In the genomic region with DNA sequence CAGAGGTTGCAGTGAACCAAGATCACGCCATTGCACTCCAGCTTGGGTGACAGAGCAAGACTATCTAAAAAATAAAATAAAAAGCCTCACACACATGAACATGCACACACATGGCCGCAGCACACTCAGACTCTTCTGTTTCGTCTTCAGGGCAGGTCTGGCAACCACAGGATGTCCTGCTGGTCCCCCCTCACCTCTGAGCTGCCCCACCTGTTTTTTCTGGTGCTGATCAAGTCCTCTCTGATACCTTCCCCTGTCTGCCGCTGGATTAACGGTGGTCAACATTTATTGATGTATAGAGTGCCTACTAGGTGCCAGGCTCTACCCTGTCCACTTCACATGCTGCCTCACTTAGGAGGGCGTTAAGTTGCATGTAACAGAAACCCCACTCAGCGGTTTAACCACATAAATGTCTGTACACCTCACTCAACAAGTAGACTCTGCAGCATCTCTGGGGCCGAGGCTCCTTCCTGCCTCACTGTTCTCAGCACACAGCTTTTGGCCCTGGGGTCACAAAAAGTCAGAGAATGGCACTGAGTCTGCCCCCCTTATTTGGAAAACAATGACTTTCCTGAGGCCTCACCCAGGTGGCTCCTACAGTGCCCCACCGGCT, we compare ENCODE assay signal across 13 cellular contexts. TPM values are rescaled to one million over a fixed set of nuclear protein-coding genes. Genes with fewer than 3 reads are reported as not detected.
A peak's percentile ranks its signal among the peaks of the same experiment; 100 is the strongest.
DNase-seq lines count a peak whose midpoint lies in the region; TF ChIP-seq lines count a peak whose summit lies in the region.
"Had no signal": no experiment of that assay in that cellular context is flagged by ENCODE, and none has a peak within 500 bp of the region (broad histone marks: within the 10 kb centered on the region; RNA-seq: fewer than 3 reads in every experiment).

No MANE protein-coding gene starts in this region.

- H2AFZ ChIP-seq in Loucy (ENCODE audit: low read length) (peak overlapping the region; percentile 76), neural progenitor cell (replicated peaks) (peak overlapping the region; percentile 15)

- peak overlapping the region; percentile 70 to 88 (median 83) for H3K4me3 Mint-ChIP-seq in CD8-positive, alpha-beta memory T cell
- peak overlapping the region; percentile 60 for H3K4me3 Mint-ChIP-seq in activated T-helper 1 cell treated with anti-CD3 and anti-CD28 coated beads, Interleukin-12 subunit alpha, Interleukin-12 subunit beta, Interleukin-2, Interleukin-4 antibody, amounts not matched to agents 30 ng/mL and 10 ng/mL and 1 ng/mL, durations not matched to agents 14 hours and 24 hours and 36 hours
- H3K4me3 Mint-ChIP-seq in neural progenitor cell, result no peak overlapping the region
- H3K4me3 Mint-ChIP-seq: activated B cell treated with CpG ODN at 0.5 μM for 24 hours had no signal

- no peaks in the 10 kb centered on the region for H4K20me1 ChIP-seq in Loucy (ENCODE audit: insufficient read depth, low read length, poor library complexity, severe bottlenecking)
- H4K20me1 ChIP-seq in neural progenitor cell (ENCODE audit: low read depth), result no peaks in the 10 kb centered on the region

- H3K27me3 ChIP-seq in CD8-positive, alpha-beta memory T cell (ENCODE audit: insufficient read depth, low read length, poor library complexity, severe bottlenecking), result no peaks in the 10 kb centered on the region
- H3K27me3 ChIP-seq in Loucy (ENCODE audit: insufficient read depth, low read length, poor library complexity, severe bottlenecking) (no peaks in the 10 kb centered on the region), neural progenitor cell (no peaks in the 10 kb centered on the region)

- TF ChIP-seq CTCF in Loucy (conservative IDR thresholded peaks at IDR 0.05; ENCODE audit: low read length) (no peak), neural progenitor cell (IDR thresholded peaks at IDR 0.05) (no peak)

- H3K4me1 ChIP-seq in CD8-positive, alpha-beta memory T cell (ENCODE audit: insufficient read depth, low read length), result peaks cover 78% of the 10 kb centered on the region
- H3K4me1 ChIP-seq in Loucy (ENCODE audit: insufficient read depth, low read length, poor library complexity, severe bottlenecking) (peaks cover 60% of the 10 kb centered on the region), neural progenitor cell (peaks cover 4% of the 10 kb centered on the region)

- H3K36me3 Mint-ChIP-seq in CD8-positive, alpha-beta memory T cell, result peaks cover 0 to 8% (median 0%) of the 10 kb centered on the region in 3 donors
- peaks cover 6% of the 10 kb centered on the region for H3K36me3 Mint-ChIP-seq in activated T-helper 1 cell treated with anti-CD3 and anti-CD28 coated beads, Interleukin-12 subunit alpha, Interleukin-12 subunit beta, Interleukin-2, Interleukin-4 antibody, amounts not matched to agents 30 ng/mL and 10 ng/mL and 1 ng/mL, durations not matched to agents 14 hours and 24 hours and 36 hours (ENCODE audit: low read depth)
- H3K36me3 Mint-ChIP-seq in neural progenitor cell, result no peaks in the 10 kb centered on the region

- no peaks in the 10 kb centered on the region for H3K27me3 Mint-ChIP-seq in CD8-positive, alpha-beta memory T cell
- H3K27me3 Mint-ChIP-seq in activated T-helper 1 cell treated with anti-CD3 and anti-CD28 coated beads, Interleukin-12 subunit alpha, Interleukin-12 subunit beta, Interleukin-2, Interleukin-4 antibody, amounts not matched to agents 30 ng/mL and 10 ng/mL and 1 ng/mL, durations not matched to agents 14 hours and 24 hours and 36 hours (ENCODE audit: insufficient read depth), result no peaks in the 10 kb centered on the region
- H3K27me3 Mint-ChIP-seq in neural progenitor cell (ENCODE audit: insufficient read depth, low read depth), result peaks cover 5% of the 10 kb centered on the region
- H3K27me3 Mint-ChIP-seq: activated B cell treated with CpG ODN at 0.5 μM for 24 hours had no signal

- H3K79me2 ChIP-seq in Loucy (ENCODE audit: insufficient read depth, low read length) (peaks cover under 1% of the 10 kb centered on the region; the same call in 1 of the 2 replicates), neural progenitor cell (ENCODE audit: low read depth) (no peaks in the 10 kb centered on the region)

- H3K4me2 ChIP-seq in Loucy (ENCODE audit: low read depth, low read length, poor library complexity, severe bottlenecking) (peak overlapping the region; percentile 60), neural progenitor cell (no peak overlapping the region)

- H3K9me3 ChIP-seq in CD8-positive, alpha-beta memory T cell (ENCODE audit: low read length), result no peaks in the 10 kb centered on the region
- H3K9me3 ChIP-seq in Loucy (ENCODE audit: insufficient read depth, low read depth, low read length) (no peaks in the 10 kb centered on the region), neural progenitor cell (ENCODE audit: low read depth) (no peaks in the 10 kb centered on the region)

- H3K27ac Mint-ChIP-seq in CD8-positive, alpha-beta memory T cell, result peak overlapping the region; percentile 83 to 100 (median 98)
- peak overlapping the region; percentile 79 for H3K27ac Mint-ChIP-seq in activated T-helper 1 cell treated with anti-CD3 and anti-CD28 coated beads, Interleukin-12 subunit alpha, Interleukin-12 subunit beta, Interleukin-2, Interleukin-4 antibody, amounts not matched to agents 30 ng/mL and 10 ng/mL and 1 ng/mL, durations not matched to agents 14 hours and 24 hours and 36 hours
- peak overlapping the region; percentile 66 for H3K27ac Mint-ChIP-seq in neural progenitor cell
- H3K27ac Mint-ChIP-seq: activated B cell treated with CpG ODN at 0.5 μM for 24 hours had no signal

- intact Hi-C loops in activated T-helper 1 cell treated with anti-CD3 and anti-CD28 coated beads, Interleukin-12 subunit alpha, Interleukin-12 subunit beta, Interleukin-2, Interleukin-4 antibody, amounts not matched to agents 30 ng/mL and 10 ng/mL and 1 ng/mL, durations not matched to agents 14 hours and 24 hours and 36 hours (cut with micrococcal nuclease), result loop anchor here (10.0 kb wide), 2 partner anchors 341 to 1291 kb away; a partner anchor contains a TSS

- H3K9me3 Mint-ChIP-seq in CD8-positive, alpha-beta memory T cell, result no peaks in the 10 kb centered on the region
- H3K9me3 Mint-ChIP-seq in activated T-helper 1 cell treated with anti-CD3 and anti-CD28 coated beads, Interleukin-12 subunit alpha, Interleukin-12 subunit beta, Interleukin-2, Interleukin-4 antibody, amounts not matched to agents 30 ng/mL and 10 ng/mL and 1 ng/mL, durations not matched to agents 14 hours and 24 hours and 36 hours, result no peaks in the 10 kb centered on the region
- no peaks in the 10 kb centered on the region for H3K9me3 Mint-ChIP-seq in neural progenitor cell
- H3K9me3 Mint-ChIP-seq: activated B cell treated with CpG ODN at 0.5 μM for 24 hours had no signal

- H3K36me3 ChIP-seq in CD8-positive, alpha-beta memory T cell (ENCODE audit: insufficient read depth, low read length), result no peaks in the 10 kb centered on the region
- no peaks in the 10 kb centered on the region for H3K36me3 ChIP-seq in Loucy (ENCODE audit: insufficient read depth, low read length)
- no peaks in the 10 kb centered on the region for H3K36me3 ChIP-seq in neural progenitor cell

- H3K27ac ChIP-seq in CD8-positive, alpha-beta memory T cell (ENCODE audit: low read depth, low read length), result no peak overlapping the region
- H3K27ac ChIP-seq in neural progenitor cell, result no peak overlapping the region

- peak in 4 of 5 donors; percentile 24 to 72 (median 62) for DNase-seq in CD8-positive, alpha-beta memory T cell
- no peak for DNase-seq in activated T-helper 1 cell treated with anti-CD3 and anti-CD28 coated beads, Interleukin-12 subunit alpha, Interleukin-12 subunit beta, Interleukin-2, Interleukin-4 antibody, amounts not matched to agents 30 ng/mL and 10 ng/mL and 1 ng/mL, durations not matched to agents 14 hours and 24 hours and 36 hours (ENCODE audit: low spot score)
- no peak for DNase-seq in neural progenitor cell (ENCODE audit: low spot score)
- no peak for DNase-seq in NCI-H510A treated with DMSO at 0.1 percent for 48 hours (lab: John Stamatoyannopoulos, UW)
- DNase-seq in NCI-H2227 (lab: John Stamatoyannopoulos, UW; ENCODE audit: unreplicated experiment), result no peak
- no peak for DNase-seq in NOMO-1 treated with dmso at 0.1 percent for 144 hours (lab: John Stamatoyannopoulos, UW; ENCODE audit: unreplicated experiment)
- DNase-seq: activated B cell treated with CpG ODN at 0.5 μM for 24 hours; erythroblast; NCI-H1092; NCI-H446 treated with DMSO at 0.1 percent for 48 hours; stimulated activated CD4-positive, alpha-beta T cell treated with anti-CD3 and anti-CD28 coated beads, Interleukin-2, amount 100 ng/mL, for 24 hours had no signal

- peaks cover 72 to 86% (median 85%) of the 10 kb centered on the region in 3 donors for H3K4me1 Mint-ChIP-seq in CD8-positive, alpha-beta memory T cell
- H3K4me1 Mint-ChIP-seq in activated T-helper 1 cell treated with anti-CD3 and anti-CD28 coated beads, Interleukin-12 subunit alpha, Interleukin-12 subunit beta, Interleukin-2, Interleukin-4 antibody, amounts not matched to agents 30 ng/mL and 10 ng/mL and 1 ng/mL, durations not matched to agents 14 hours and 24 hours and 36 hours (ENCODE audit: low read depth), result peaks cover 71% of the 10 kb centered on the region
- peaks cover 42% of the 10 kb centered on the region for H3K4me1 Mint-ChIP-seq in neural progenitor cell

- CTCF ChIA-PET in CD8-positive, alpha-beta memory T cell (lab: Charles Lee), result interaction anchor here (1.3 to 18.5 kb wide), 5 partner anchors 20 to 47 kb away, joined by 3 to 262 read pairs (median 8); a partner anchor contains a TSS

- no peaks in the 10 kb centered on the region for H3F3A ChIP-seq in Loucy (ENCODE audit: low read depth)
- peaks cover 20% of the 10 kb centered on the region for H3F3A ChIP-seq in neural progenitor cell (ENCODE audit: low read depth)

- POLR2A ChIA-PET in CD8-positive, alpha-beta memory T cell (lab: Charles Lee), result interaction anchor here (1.0 to 1.4 kb wide), 4 partner anchors 20 to 48 kb away, joined by 3 to 5 read pairs (median 3); a partner anchor contains a TSS

- H3K9ac ChIP-seq in Loucy (ENCODE audit: low read depth, low read length, poor library complexity, severe bottlenecking), result peak overlapping the region; percentile 60
- no peak overlapping the region for H3K9ac ChIP-seq in neural progenitor cell

- H3K9me2 ChIP-seq in Loucy (replicated peaks; ENCODE audit: low read depth, low read length), result no peaks in the 10 kb centered on the region

- H3K4me3 ChIP-seq in CD8-positive, alpha-beta memory T cell (ENCODE audit: low read length), result no peak overlapping the region
- H3K4me3 ChIP-seq in Loucy (ENCODE audit: low read length, poor library complexity, severe bottlenecking) (peak overlapping the region; percentile 48), neural progenitor cell (no peak overlapping the region)

RNA-seq across cellular contexts. Expression of a gene that starts 4.5 kb away (rescaled TPM):
- total RNA-seq in CD8-positive, alpha-beta memory T cell, result 10 to 100 TPM; 14.0 to 15.7 TPM
- polyA plus RNA-seq in CD8-positive, alpha-beta memory T cell, result 18.4 TPM
- total RNA-seq in activated T-helper 1 cell treated with anti-CD3 and anti-CD28 coated beads, Interleukin-12 subunit alpha, Interleukin-12 subunit beta, Interleukin-2, Interleukin-4 antibody, amounts not matched to agents 30 ng/mL and 10 ng/mL and 1 ng/mL, durations not matched to agents 14 hours and 24 hours and 36 hours, result 14.9 and 15.0 TPM in 2 replicates
- total RNA-seq in neural progenitor cell (ENCODE audit: low replicate concordance), result 1.2 and 3.4 TPM in 2 replicates

RNA-seq across cellular contexts. Expression of a gene that starts 19.7 kb away (rescaled TPM):
- total RNA-seq in CD8-positive, alpha-beta memory T cell, result 10 to 100 TPM; 78.0 to 81.6 TPM
- polyA plus RNA-seq in CD8-positive, alpha-beta memory T cell, result 61.6 TPM
- 71.7 and 76.2 TPM in 2 replicates for total RNA-seq in activated T-helper 1 cell treated with anti-CD3 and anti-CD28 coated beads, Interleukin-12 subunit alpha, Interleukin-12 subunit beta, Interleukin-2, Interleukin-4 antibody, amounts not matched to agents 30 ng/mL and 10 ng/mL and 1 ng/mL, durations not matched to agents 14 hours and 24 hours and 36 hours
- total RNA-seq in neural progenitor cell (ENCODE audit: low replicate concordance), result 9.3 and 22.9 TPM in 2 replicates

RNA-seq across cellular contexts. Expression of a gene that starts 29.3 kb away (rescaled TPM):
- 10 to 100 TPM; 66.4 to 69.9 TPM for total RNA-seq in CD8-positive, alpha-beta memory T cell
- 1.7 TPM for polyA plus RNA-seq in CD8-positive, alpha-beta memory T cell
- total RNA-seq in activated T-helper 1 cell treated with anti-CD3 and anti-CD28 coated beads, Interleukin-12 subunit alpha, Interleukin-12 subunit beta, Interleukin-2, Interleukin-4 antibody, amounts not matched to agents 30 ng/mL and 10 ng/mL and 1 ng/mL, durations not matched to agents 14 hours and 24 hours and 36 hours, result 72.3 and 80.2 TPM in 2 replicates
- total RNA-seq in neural progenitor cell (ENCODE audit: low replicate concordance), result 5.0 and 28.9 TPM in 2 replicates

RNA-seq across cellular contexts. Expression of a gene that starts 30.8 kb away (rescaled TPM):
- 10 to 100 TPM; 34.3 to 34.8 TPM for total RNA-seq in CD8-positive, alpha-beta memory T cell
- 8.1 TPM for polyA plus RNA-seq in CD8-positive, alpha-beta memory T cell
- total RNA-seq in activated T-helper 1 cell treated with anti-CD3 and anti-CD28 coated beads, Interleukin-12 subunit alpha, Interleukin-12 subunit beta, Interleukin-2, Interleukin-4 antibody, amounts not matched to agents 30 ng/mL and 10 ng/mL and 1 ng/mL, durations not matched to agents 14 hours and 24 hours and 36 hours, result 40.8 TPM in 2 replicates
- total RNA-seq in neural progenitor cell (ENCODE audit: low replicate concordance), result 14.1 and 23.4 TPM in 2 replicates

RNA-seq across cellular contexts. Expression of a gene that starts 34.6 kb away (rescaled TPM):
- under 1 TPM; 0.13 to 0.24 TPM for total RNA-seq in CD8-positive, alpha-beta memory T cell
- polyA plus RNA-seq in CD8-positive, alpha-beta memory T cell, result not detected
- total RNA-seq in activated T-helper 1 cell treated with anti-CD3 and anti-CD28 coated beads, Interleukin-12 subunit alpha, Interleukin-12 subunit beta, Interleukin-2, Interleukin-4 antibody, amounts not matched to agents 30 ng/mL and 10 ng/mL and 1 ng/mL, durations not matched to agents 14 hours and 24 hours and 36 hours, result 0.12 TPM in 1 of 2 replicates, not detected in the other
- 0.34 and 1.2 TPM in 2 replicates for total RNA-seq in neural progenitor cell (ENCODE audit: low replicate concordance)
- total RNA-seq: activated B cell treated with CpG ODN at 0.5 μM for 24 hours, HT1080 had no signal

Comparison
In these comparisons a context has a peak if more than half of its experiments do, and no peak if none do; other contexts are left out.
1. DNase-seq: peak in CD8-positive, alpha-beta memory T cell (4 of 5); none in activated T-helper 1 cell treated with anti-CD3 and anti-CD28 coated beads, Interleukin-12 subunit alpha, Interleukin-12 subunit beta, Interleukin-2, Interleukin-4 antibody, amounts not matched to agents 30 ng/mL and 10 ng/mL and 1 ng/mL, durations not matched to agents 14 hours and 24 hours and 36 hours (single experiment), neural progenitor cell (single experiment), NCI-H510A treated with DMSO at 0.1 percent for 48 hours (single experiment), NCI-H2227 (single experiment) and NOMO-1 treated with dmso at 0.1 percent for 144 hours (single experiment).
2. Peak in every context shown above with its lines, with median percentiles within 50 percentile points of each other: H3K27ac Mint-ChIP-seq.